ENCODE assay signal across 7 cellular contexts in the genomic region with DNA sequence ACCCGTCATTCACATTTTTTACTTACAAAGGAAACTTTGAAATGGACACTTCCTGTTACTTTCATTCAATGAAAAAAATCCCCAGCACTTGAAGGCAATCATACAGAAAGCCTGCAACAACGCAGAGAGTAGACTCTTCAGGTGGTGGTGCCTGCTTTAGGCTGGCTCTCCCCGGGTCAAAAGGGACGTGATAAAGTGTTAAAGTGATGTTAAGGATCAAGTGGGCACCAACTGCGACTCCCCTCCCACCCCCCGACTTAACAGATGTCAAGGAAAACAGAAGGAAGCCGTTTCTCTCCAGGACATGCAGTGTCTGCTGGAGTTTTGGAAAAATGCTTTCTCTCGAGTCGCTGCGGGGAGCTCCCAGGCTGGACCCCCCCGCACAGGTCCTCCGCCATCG. TPM values are rescaled to one million over a fixed set of nuclear protein-coding genes. Genes with fewer than 3 reads are reported as not detected.
DNase-seq lines count a peak whose midpoint lies in the region; ATAC-seq and TF ChIP-seq lines count a peak whose summit lies in the region.

No MANE protein-coding gene starts in this region.

- H3K36me3 ChIP-seq in OCI-LY7 (ENCODE audit: insufficient read depth, low read length): no peaks in the 10 kb centered on the region

- H3K9me3 Mint-ChIP-seq in osteocyte (ENCODE audit: unreplicated experiment): no peaks in the 10 kb centered on the region

- no peaks in the 10 kb centered on the region for H3K27me3 ChIP-seq in dorsolateral prefrontal cortex

- no peak for ATAC-seq in HG02623 (IDR thresholded peaks at IDR 0.05; ENCODE audit: unreplicated experiment)

- no peaks in the 10 kb centered on the region for H3K9me2 ChIP-seq in OCI-LY7 (ENCODE audit: insufficient read depth, low read length)

- no peak overlapping the region for H3K27ac ChIP-seq in OCI-LY7 (ENCODE audit: low read depth, low read length, poor library complexity, severe bottlenecking)
- peak overlapping the region in 2 of 59 donors; percentile 6 to 32 for H3K27ac ChIP-seq in dorsolateral prefrontal cortex

- peak overlapping the region; percentile 46; the same call in 1 of the 2 replicates for H2AFZ ChIP-seq in OCI-LY7 (ENCODE audit: low read length)

- no peak for TF ChIP-seq CTCF in GM10266 (IDR thresholded peaks at IDR 0.05; ENCODE audit: control insufficient read depth, insufficient read depth, low read depth, missing control alignments)
- no peak for TF ChIP-seq CTCF in OCI-LY7 (conservative IDR thresholded peaks at IDR 0.05; ENCODE audit: low read length)
- TF ChIP-seq CTCF in dorsolateral prefrontal cortex (IDR thresholded peaks at IDR 0.05 in 54 of 56, conservative IDR thresholded peaks at IDR 0.05 in 2 of 56; ENCODE audit: low read depth in 1 of 56, partially characterized antibody in 56 of 56): no peak
- no peak for TF ChIP-seq CTCF in osteocyte (IDR thresholded peaks at IDR 0.05)

- H3K4me1 Mint-ChIP-seq in osteocyte (ENCODE audit: unreplicated experiment): peaks cover 23% of the 10 kb centered on the region

- H3K4me3 Mint-ChIP-seq in osteocyte (ENCODE audit: unreplicated experiment): peak overlapping the region; percentile 78

- BruUV-seq in OCI-LY7 (replicated peaks; lab: Mats Ljungman, UMichigan): no TSS peak

- H3K36me3 Mint-ChIP-seq in osteocyte (ENCODE audit: unreplicated experiment): no peaks in the 10 kb centered on the region

- H3K27me3 Mint-ChIP-seq in osteocyte (ENCODE audit: unreplicated experiment): no peaks in the 10 kb centered on the region

- H3K4me3 ChIP-seq in OCI-LY7 (ENCODE audit: low read depth, low read length, poor library complexity, severe bottlenecking) (no peak overlapping the region), dorsolateral prefrontal cortex (peak overlapping the region in 58 of 59 donors; percentile 35 to 86 (median 73))

- H4K20me1 ChIP-seq in OCI-LY7 (ENCODE audit: insufficient read depth, low read length): no peaks in the 10 kb centered on the region

- H3K9me3 ChIP-seq in OCI-LY7 (ENCODE audit: low read length): no peaks in the 10 kb centered on the region

- intact Hi-C loops in OCI-LY7 (cut with micrococcal nuclease; ENCODE audit: unreplicated experiment) (no loop called here), dorsolateral prefrontal cortex (cut with DNase I) (loop anchor here (5.0 kb wide), 2 partner anchors 34 to 111 kb away; a partner anchor contains a TSS)

- CTCF ChIA-PET in OCI-LY7 (lab: Charles Lee; ENCODE audit: unreplicated experiment): no interaction called here

- DNase-seq in GM10266 (ENCODE audit: extremely low spot score) (peak; percentile 49), OCI-LY7 (ENCODE audit: low spot score) (no peak), dorsolateral prefrontal cortex (no peak), osteocyte (ENCODE audit: extremely low spot score, unreplicated experiment) (no peak), GDM1 (lab: John Stamatoyannopoulos, UW) (no peak), HT-29 (ENCODE audit: low spot score) (no peak)

- no peaks in the 10 kb centered on the region for H3K4me1 ChIP-seq in OCI-LY7 (ENCODE audit: insufficient read depth, low read length, poor library complexity, severe bottlenecking)

- no peaks in the 10 kb centered on the region for H3K79me2 ChIP-seq in OCI-LY7 (ENCODE audit: insufficient read depth, low read depth, low read length)

- POLR2A ChIA-PET in OCI-LY7 (lab: Charles Lee): no interaction called here

- no peak overlapping the region for H3K4me2 ChIP-seq in OCI-LY7 (ENCODE audit: low read length)

- peak overlapping the region; percentile 74 for H3K27ac Mint-ChIP-seq in osteocyte (ENCODE audit: unreplicated experiment)

RNA-seq across cellular contexts. Expression of a gene that starts 0.4 kb away (rescaled TPM):
- not detected in 2 replicates for total RNA-seq in OCI-LY7 (2014; rRNA removed; shearing (Covaris generic))
- total RNA-seq in OCI-LY7 (2022): not detected in 2 replicates
- 1 to 10 TPM in 119 of 120 experiments, under 1 TPM in 1; 0.88 to 7.9 (median 3.0) TPM for total RNA-seq in dorsolateral prefrontal cortex
- total RNA-seq in osteocyte: 1.2 and 3.0 TPM in 2 replicates
- 0.15 TPM in 1 of 2 replicates, not detected in the other for total RNA-seq in HT-29 (2014; rRNA removed; shearing (Covaris generic))

RNA-seq across cellular contexts. Expression of a gene that starts 31.4 kb away (rescaled TPM):
- total RNA-seq in OCI-LY7 (2014; rRNA removed; shearing (Covaris generic)): not detected in 2 replicates
- 0.15 TPM in 1 of 2 replicates, not detected in the other for total RNA-seq in OCI-LY7 (2022)
- 1 to 10 TPM in 118 of 120 experiments, under 1 TPM in 2; 0.49 to 7.8 (median 3.0) TPM for total RNA-seq in dorsolateral prefrontal cortex
- not detected in 2 replicates for total RNA-seq in osteocyte
- not detected in 2 replicates for total RNA-seq in HT-29 (2014; rRNA removed; shearing (Covaris generic))

RNA-seq across cellular contexts. Expression of a gene that starts 32.1 kb away (rescaled TPM):
- total RNA-seq in OCI-LY7 (2014; rRNA removed; shearing (Covaris generic)): 34.6 and 39.0 TPM in 2 replicates
- 64.2 and 72.9 TPM in 2 replicates for total RNA-seq in OCI-LY7 (2022)
- 10 to 100 TPM; 26.9 to 53.0 (median 37.4) TPM for total RNA-seq in dorsolateral prefrontal cortex
- total RNA-seq in osteocyte: 42.6 TPM in 2 replicates
- total RNA-seq in HT-29 (2014; rRNA removed; shearing (Covaris generic)): 19.1 and 20.2 TPM in 2 replicates
